In the genomic region with DNA sequence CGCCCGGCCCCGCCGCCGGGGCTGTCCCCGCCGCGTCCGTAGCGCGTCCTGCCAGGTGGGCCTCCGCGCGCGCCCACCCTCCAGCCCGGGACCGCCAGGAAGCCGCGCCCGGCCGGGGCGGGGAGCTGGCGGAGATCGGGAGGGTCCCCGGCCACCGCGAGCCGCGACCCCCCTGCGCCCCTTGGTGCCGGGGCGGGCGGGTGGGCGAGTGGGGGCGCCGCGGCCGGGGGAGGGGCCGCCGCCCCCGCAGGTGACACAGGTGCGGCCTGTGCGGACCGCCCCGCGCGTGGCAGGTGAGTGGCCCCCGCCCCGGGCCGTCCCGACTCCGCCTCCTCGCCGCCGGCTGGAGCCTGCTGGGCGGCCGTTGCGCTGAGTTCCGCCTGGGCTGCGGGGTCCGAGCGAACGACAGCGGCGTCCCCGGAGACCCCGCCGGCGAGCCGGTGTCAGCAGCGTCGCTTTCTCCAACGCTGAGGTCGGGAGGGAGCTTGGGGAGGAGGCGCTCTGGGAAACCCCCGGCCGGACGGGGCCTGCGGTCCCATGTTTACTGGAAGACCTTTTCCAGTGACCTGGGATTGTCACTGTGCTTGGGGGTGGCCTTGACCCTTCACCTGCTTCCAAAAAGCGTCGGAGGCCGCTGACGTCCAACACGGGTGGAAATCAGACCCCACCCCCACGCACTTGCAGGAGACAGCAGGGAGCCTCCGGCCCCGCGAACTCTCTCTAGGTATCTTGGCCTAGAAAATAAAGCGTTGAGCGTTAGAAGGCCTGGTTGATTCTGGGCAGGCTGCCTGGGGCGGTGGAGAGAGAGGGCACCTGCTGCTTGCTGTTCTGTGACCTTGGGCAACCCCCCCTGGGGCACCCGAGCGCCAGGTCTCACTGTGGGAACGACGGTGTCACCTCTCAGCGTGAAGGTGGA, we compare ENCODE assay signal across 8 cellular contexts. TPM values are rescaled to one million over a fixed set of nuclear protein-coding genes. Genes with fewer than 3 reads are reported as not detected.
DNase-seq lines count a peak whose midpoint lies in the region; ATAC-seq and TF ChIP-seq lines count a peak whose summit lies in the region.

No MANE protein-coding gene starts in this region.

- CTCF ChIA-PET in CD4-positive, alpha-beta T cell (lab: Charles Lee): interaction anchor here (1.4 to 2.4 kb wide), 4 partner anchors 24 to 142 kb away, joined by 4 to 8 read pairs (median 6); no protein-coding TSS in a partner anchor

- no peaks in the 10 kb centered on the region for H3K9me3 ChIP-seq in CD4-positive, alpha-beta T cell (ENCODE audit: control insufficient read depth, low read length)
- H3K9me3 ChIP-seq in mucosa of stomach (ENCODE audit: control insufficient read depth, low read length) (no peaks in the 10 kb centered on the region), suprapubic skin (no peaks in the 10 kb centered on the region)

- peak; percentile 41 for ATAC-seq in CD4-positive, alpha-beta T cell (ENCODE audit: poor library complexity)
- ATAC-seq in GM19455 (IDR thresholded peaks at IDR 0.05; ENCODE audit: unreplicated experiment) (peak; percentile 78), HG03565 (IDR thresholded peaks at IDR 0.05; ENCODE audit: unreplicated experiment) (peak; percentile 51)

- peak overlapping the region; percentile 87 for H3K4me3 Mint-ChIP-seq in CD4-positive, alpha-beta T cell
- H3K4me3 Mint-ChIP-seq in endothelial cell (ENCODE audit: unreplicated experiment): peak overlapping the region; percentile 89

- no peak for TF ChIP-seq CTCF in CD4-positive, alpha-beta T cell (IDR thresholded peaks at IDR 0.05)
- TF ChIP-seq CTCF in endothelial cell (IDR thresholded peaks at IDR 0.05; ENCODE audit: unreplicated experiment) (no peak), suprapubic skin (IDR thresholded peaks at IDR 0.05) (no peak)

- no peaks in the 10 kb centered on the region for H3K9me3 Mint-ChIP-seq in CD4-positive, alpha-beta T cell
- no peaks in the 10 kb centered on the region for H3K9me3 Mint-ChIP-seq in endothelial cell (ENCODE audit: unreplicated experiment)

- H3K27ac ChIP-seq in CD4-positive, alpha-beta T cell (ENCODE audit: low read depth, low read length): peak overlapping the region; percentile 59
- peak overlapping the region; percentile 92 for H3K27ac ChIP-seq in suprapubic skin

- TF ChIP-seq EP300 in suprapubic skin (IDR thresholded peaks at IDR 0.05): no peak

- H3K27me3 ChIP-seq in CD4-positive, alpha-beta T cell (ENCODE audit: control insufficient read depth, insufficient read depth, low read length): no peaks in the 10 kb centered on the region
- H3K27me3 ChIP-seq in mucosa of stomach (ENCODE audit: control insufficient read depth, insufficient read depth, low read length) (no peaks in the 10 kb centered on the region), suprapubic skin (no peaks in the 10 kb centered on the region)

- intact Hi-C loops in CD4-positive, alpha-beta T cell (cut with DNase I, micrococcal nuclease): no loop called here

- no peaks in the 10 kb centered on the region for H3K27me3 Mint-ChIP-seq in CD4-positive, alpha-beta T cell
- peaks cover 10% of the 10 kb centered on the region for H3K27me3 Mint-ChIP-seq in endothelial cell (ENCODE audit: unreplicated experiment)

- peaks cover 57% of the 10 kb centered on the region for H3K4me1 Mint-ChIP-seq in CD4-positive, alpha-beta T cell (ENCODE audit: low read depth)
- H3K4me1 Mint-ChIP-seq in endothelial cell (ENCODE audit: unreplicated experiment): peaks cover 6% of the 10 kb centered on the region

- peak in 8 of 10 experiments; percentile 24 to 54 (median 30) for DNase-seq in CD4-positive, alpha-beta T cell
- peak; percentile 43 to 51 for DNase-seq in activated CD4-positive, alpha-beta T cell treated with anti-CD3 and anti-CD28 coated beads, Interleukin-2, amount 50 U/mL, for 48 hours
- DNase-seq in endothelial cell (ENCODE audit: low spot score) (peak; percentile 43), suprapubic skin (ENCODE audit: low spot score in 2 of 2) (peak in 1 of 2 donors; percentile 76), cerebellar cortex (ENCODE audit: low spot score) (no peak)

- H3K4me1 ChIP-seq in mucosa of stomach (ENCODE audit: control insufficient read depth, insufficient read depth, low read length) (peaks cover 14% of the 10 kb centered on the region), suprapubic skin (peaks cover 26% of the 10 kb centered on the region)

- no peaks in the 10 kb centered on the region for H3K36me3 ChIP-seq in mucosa of stomach (ENCODE audit: control insufficient read depth, insufficient read depth, low read length)
- peaks cover 23% of the 10 kb centered on the region for H3K36me3 ChIP-seq in suprapubic skin

- POLR2A ChIA-PET in CD4-positive, alpha-beta T cell (lab: Charles Lee): interaction anchor here (0.6 to 2.8 kb wide), 23 partner anchors 8 to 532 kb away, joined by 3 to 13 read pairs (median 3); a partner anchor contains a TSS

- H3K36me3 Mint-ChIP-seq in CD4-positive, alpha-beta T cell (ENCODE audit: low read depth): peaks cover 53% of the 10 kb centered on the region
- peaks cover 20% of the 10 kb centered on the region for H3K36me3 Mint-ChIP-seq in endothelial cell (ENCODE audit: low read depth, unreplicated experiment)

- H3K27ac Mint-ChIP-seq in CD4-positive, alpha-beta T cell: peak overlapping the region; percentile 78
- H3K27ac Mint-ChIP-seq in endothelial cell (ENCODE audit: unreplicated experiment): no peak overlapping the region

- WGBS in suprapubic skin: 18% methylated on average over 15 of the region's 96 CpGs

- peak in 1 of 2 donors; percentile 12 for TF ChIP-seq POLR2A in suprapubic skin (IDR thresholded peaks at IDR 0.05)

- H3K9ac ChIP-seq in mucosa of stomach (ENCODE audit: low read length): peak overlapping the region; percentile 86

- H3K4me3 ChIP-seq in mucosa of stomach (ENCODE audit: low read length) (peak overlapping the region; percentile 88), suprapubic skin (peak overlapping the region; percentile 94)

RNA-seq across cellular contexts. Expression of a gene that starts 0.5 kb away (rescaled TPM):
- total RNA-seq in CD4-positive, alpha-beta T cell: 10 to 100 TPM; 76.6 to 78.6 TPM
- total RNA-seq in endothelial cell (ENCODE audit: unreplicated experiment) (40.8 TPM), suprapubic skin (10 to 100 TPM; 43.4 to 70.7 (median 67.2) TPM)

RNA-seq across cellular contexts. Expression of a gene that starts 31.0 kb away (rescaled TPM):
- 100 to 1,000 TPM; 179 to 181 TPM for total RNA-seq in CD4-positive, alpha-beta T cell
- total RNA-seq in endothelial cell (ENCODE audit: unreplicated experiment) (87.3 TPM), suprapubic skin (10 to 100 TPM in 2 of 4 donors, 1 to 10 TPM in 2; 7.9 to 12.9 (median 10.3) TPM)

RNA-seq across cellular contexts. Expression of a gene that starts 50.9 kb away (rescaled TPM):
- 100 to 1,000 TPM in 1 of 2 experiments, 10 to 100 TPM in 1; 99.3 to 106 TPM for total RNA-seq in CD4-positive, alpha-beta T cell
- total RNA-seq in endothelial cell (ENCODE audit: unreplicated experiment) (81.2 TPM), suprapubic skin (10 to 100 TPM; 58.5 to 92.2 (median 69.8) TPM)
